Comparison of ENCODE assay signal across 2 cellular contexts in the genomic region with DNA sequence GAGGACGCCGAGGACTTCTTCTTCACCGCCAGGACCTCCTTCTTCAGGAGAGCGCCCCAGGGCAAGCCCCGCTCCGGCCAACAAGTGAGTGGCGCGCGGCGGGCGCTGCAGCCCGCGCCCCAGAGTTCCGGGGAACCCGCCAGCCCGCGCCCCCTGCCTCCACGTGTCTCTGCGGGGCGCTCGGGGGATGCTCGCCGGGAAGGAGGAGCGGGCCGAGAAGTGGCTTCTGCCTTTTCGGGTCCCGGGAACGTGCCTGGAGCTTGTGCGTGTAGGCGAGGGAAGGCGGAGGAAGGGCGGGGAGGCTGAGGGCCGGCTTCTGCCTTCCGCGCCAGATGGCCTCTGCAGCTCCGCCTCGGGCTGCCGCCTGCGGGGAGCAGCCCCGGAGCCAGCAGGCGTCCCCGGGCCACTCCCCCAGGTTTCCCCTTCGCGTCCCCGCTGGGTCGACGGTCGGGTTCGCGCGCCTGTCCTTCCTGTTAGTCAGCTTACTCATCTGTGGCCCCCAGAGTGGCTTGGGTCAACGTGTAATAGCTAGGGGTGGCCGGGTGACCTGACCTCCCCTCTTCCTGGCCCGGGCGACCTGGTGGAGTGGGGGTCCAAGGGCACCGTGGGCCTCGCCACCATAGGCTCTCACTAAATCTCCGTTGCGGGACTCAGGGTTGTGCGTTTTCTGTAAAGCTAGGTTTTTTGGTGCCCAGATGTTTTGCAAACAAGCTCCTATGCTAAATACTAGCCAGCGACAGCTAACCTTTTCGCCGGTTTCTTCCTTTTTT.
TF ChIP-seq lines count a peak whose summit lies in the region.

No MANE protein-coding gene starts in this region.

TF ChIP-seq in HEK293, 187 proteins besides CTCF, POLR2A, EP300 and RAD21 (continued from another document and continues in another):
- TF ChIP-seq, protein P1, sequence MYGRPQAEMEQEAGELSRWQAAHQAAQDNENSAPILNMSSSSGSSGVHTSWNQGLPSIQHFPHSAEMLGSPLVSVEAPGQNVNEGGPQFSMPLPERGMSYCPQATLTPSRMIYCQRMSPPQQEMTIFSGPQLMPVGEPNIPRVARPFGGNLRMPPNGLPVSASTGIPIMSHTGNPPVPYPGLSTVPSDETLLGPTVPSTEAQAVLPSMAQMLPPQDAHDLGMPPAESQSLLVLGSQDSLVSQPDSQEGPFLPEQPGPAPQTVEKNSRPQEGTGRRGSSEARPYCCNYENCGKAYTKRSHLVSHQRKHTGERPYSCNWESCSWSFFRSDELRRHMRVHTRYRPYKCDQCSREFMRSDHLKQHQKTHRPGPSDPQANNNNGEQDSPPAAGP (tag by site-specific recombination; IDR thresholded peaks at IDR 0.05), result peak; percentile 45
- TF ChIP-seq ZIC2 (tag by site-specific recombination; IDR thresholded peaks at IDR 0.05), result peak; percentile 94
- peak; percentile 79; the same call in 1 of the 2 replicates for TF ChIP-seq SP7 (tag by site-specific recombination; IDR thresholded peaks at IDR 0.05)
- TF ChIP-seq, protein P2, sequence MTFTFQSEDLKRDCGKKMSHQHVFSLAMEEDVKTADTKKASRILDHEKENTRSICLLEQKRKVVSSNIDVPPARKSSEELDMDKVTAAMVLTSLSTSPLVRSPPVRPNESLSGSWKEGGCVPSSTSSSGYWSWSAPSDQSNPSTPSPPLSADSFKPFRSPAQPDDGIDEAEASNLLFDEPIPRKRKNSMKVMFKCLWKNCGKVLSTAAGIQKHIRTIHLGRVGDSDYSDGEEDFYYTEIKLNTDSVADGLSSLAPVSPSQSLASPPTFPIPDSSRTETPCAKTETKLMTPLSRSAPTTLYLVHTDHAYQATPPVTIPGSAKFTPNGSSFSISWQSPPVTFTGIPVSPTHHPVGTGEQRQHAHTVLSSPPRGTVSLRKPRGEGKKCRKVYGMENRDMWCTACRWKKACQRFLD (tag by site-specific recombination; IDR thresholded peaks at IDR 0.05), result no peak
- peak; percentile 34; the same call in 1 of the 2 replicates for TF ChIP-seq KLF10 (tag by site-specific recombination; IDR thresholded peaks at IDR 0.05)
- peak; percentile 74 for TF ChIP-seq SP2 (tag by site-specific recombination; IDR thresholded peaks at IDR 0.05)
- peak; percentile 86 for TF ChIP-seq ZEB2 (tag by site-specific recombination; IDR thresholded peaks at IDR 0.05)
- TF ChIP-seq ZXDB (tag by site-specific recombination; IDR thresholded peaks at IDR 0.05), result peak; percentile 50
- peak; percentile 59; the same call in 1 of the 2 replicates for TF ChIP-seq ZNF423 (tag by site-specific recombination; IDR thresholded peaks at IDR 0.05)
- 0 out of 2 replicates have a peak, but pooled peaks have one; percentile 26 for TF ChIP-seq ZNF2 (tag by site-specific recombination; IDR thresholded peaks at IDR 0.05)
- TF ChIP-seq, protein P3, sequence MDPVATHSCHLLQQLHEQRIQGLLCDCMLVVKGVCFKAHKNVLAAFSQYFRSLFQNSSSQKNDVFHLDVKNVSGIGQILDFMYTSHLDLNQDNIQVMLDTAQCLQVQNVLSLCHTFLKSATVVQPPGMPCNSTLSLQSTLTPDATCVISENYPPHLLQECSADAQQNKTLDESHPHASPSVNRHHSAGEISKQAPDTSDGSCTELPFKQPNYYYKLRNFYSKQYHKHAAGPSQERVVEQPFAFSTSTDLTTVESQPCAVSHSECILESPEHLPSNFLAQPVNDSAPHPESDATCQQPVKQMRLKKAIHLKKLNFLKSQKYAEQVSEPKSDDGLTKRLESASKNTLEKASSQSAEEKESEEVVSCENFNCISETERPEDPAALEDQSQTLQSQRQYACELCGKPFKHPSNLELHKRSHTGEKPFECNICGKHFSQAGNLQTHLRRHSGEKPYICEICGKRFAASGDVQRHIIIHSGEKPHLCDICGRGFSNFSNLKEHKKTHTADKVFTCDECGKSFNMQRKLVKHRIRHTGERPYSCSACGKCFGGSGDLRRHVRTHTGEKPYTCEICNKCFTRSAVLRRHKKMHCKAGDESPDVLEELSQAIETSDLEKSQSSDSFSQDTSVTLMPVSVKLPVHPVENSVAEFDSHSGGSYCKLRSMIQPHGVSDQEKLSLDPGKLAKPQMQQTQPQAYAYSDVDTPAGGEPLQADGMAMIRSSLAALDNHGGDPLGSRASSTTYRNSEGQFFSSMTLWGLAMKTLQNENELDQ (tag by site-specific recombination; IDR thresholded peaks at IDR 0.05; ENCODE audit: low read depth), result no peak
- no peak for TF ChIP-seq OVOL3 (tag by site-specific recombination; IDR thresholded peaks at IDR 0.05)
- peak; percentile 90 for TF ChIP-seq EGR2 (tag by site-specific recombination; IDR thresholded peaks at IDR 0.05; ENCODE audit: low read depth)
- TF ChIP-seq ZBTB8A (tag by site-specific recombination; IDR thresholded peaks at IDR 0.05), result peak; percentile 97
- TF ChIP-seq, protein P4, sequence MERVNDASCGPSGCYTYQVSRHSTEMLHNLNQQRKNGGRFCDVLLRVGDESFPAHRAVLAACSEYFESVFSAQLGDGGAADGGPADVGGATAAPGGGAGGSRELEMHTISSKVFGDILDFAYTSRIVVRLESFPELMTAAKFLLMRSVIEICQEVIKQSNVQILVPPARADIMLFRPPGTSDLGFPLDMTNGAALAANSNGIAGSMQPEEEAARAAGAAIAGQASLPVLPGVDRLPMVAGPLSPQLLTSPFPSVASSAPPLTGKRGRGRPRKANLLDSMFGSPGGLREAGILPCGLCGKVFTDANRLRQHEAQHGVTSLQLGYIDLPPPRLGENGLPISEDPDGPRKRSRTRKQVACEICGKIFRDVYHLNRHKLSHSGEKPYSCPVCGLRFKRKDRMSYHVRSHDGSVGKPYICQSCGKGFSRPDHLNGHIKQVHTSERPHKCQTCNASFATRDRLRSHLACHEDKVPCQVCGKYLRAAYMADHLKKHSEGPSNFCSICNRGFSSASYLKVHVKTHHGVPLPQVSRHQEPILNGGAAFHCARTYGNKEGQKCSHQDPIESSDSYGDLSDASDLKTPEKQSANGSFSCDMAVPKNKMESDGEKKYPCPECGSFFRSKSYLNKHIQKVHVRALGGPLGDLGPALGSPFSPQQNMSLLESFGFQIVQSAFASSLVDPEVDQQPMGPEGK (tag by site-specific recombination; IDR thresholded peaks at IDR 0.05), result peak; percentile 83
- TF ChIP-seq OSR2 (tag by site-specific recombination; IDR thresholded peaks at IDR 0.05), result peak; percentile 28; the same call in 1 of the 2 replicates
- TF ChIP-seq ZNF335 (tag by site-specific recombination; conservative IDR thresholded peaks at IDR 0.05), result peak; percentile 92
- TF ChIP-seq ZSCAN30 (tag by site-specific recombination; IDR thresholded peaks at IDR 0.05), result peak; percentile 63
- peak; percentile 51 for TF ChIP-seq GLIS1 (tag by site-specific recombination; IDR thresholded peaks at IDR 0.05)
- TF ChIP-seq ZNF785 (tag by site-specific recombination; IDR thresholded peaks at IDR 0.05), result no peak
- no peak for TF ChIP-seq ZNF777 (tag by site-specific recombination; IDR thresholded peaks at IDR 0.05; ENCODE audit: borderline replicate concordance)
- TF ChIP-seq ZNF394 (tag by site-specific recombination; IDR thresholded peaks at IDR 0.05; ENCODE audit: borderline replicate concordance), result peak; percentile 18; the same call in 1 of the 2 replicates
- TF ChIP-seq SP3 (tag by site-specific recombination; IDR thresholded peaks at IDR 0.05), result peak; percentile 66

TF ChIP-seq in HepG2, 621 proteins besides CTCF, POLR2A, EP300 and RAD21 (continued from another document and continues in another):
- TF ChIP-seq ZFX (CRISPR knock-in tag; IDR thresholded peaks at IDR 0.05; ENCODE audit: low read depth) (peak; percentile 66; the same call in 1 of the 2 replicates), IKZF1 (IDR thresholded peaks at IDR 0.05) (no peak), SNAI1 (CRISPR knock-in tag; IDR thresholded peaks at IDR 0.05; ENCODE audit: borderline replicate concordance) (0 out of 2 replicates have a peak, but pooled peaks have one; percentile 52), SIN3A (IDR thresholded peaks at IDR 0.05; ENCODE audit: borderline replicate concordance, low read depth, low read length) (peak; percentile 35; the same call in 1 of the 2 replicates), HNF4G (IDR thresholded peaks at IDR 0.05; ENCODE audit: borderline replicate concordance, low read depth, low read length) (no peak), HNF4G (CRISPR knock-in tag; IDR thresholded peaks at IDR 0.05; ENCODE audit: borderline replicate concordance, low read depth) (no peak; the same call in 1 of the 2 replicates), KDM5A (IDR thresholded peaks at IDR 0.05; ENCODE audit: borderline replicate concordance, low read length) (no peak), LCORL (IDR thresholded peaks at IDR 0.05) (no peak), LCORL (CRISPR knock-in tag; IDR thresholded peaks at IDR 0.05) (0 out of 2 replicates have a peak, but pooled peaks have one; percentile 26), ZFP36L1 (CRISPR knock-in tag; IDR thresholded peaks at IDR 0.05) (no peak), RELA (CRISPR knock-in tag; IDR thresholded peaks at IDR 0.05) (no peak), NR2F2 (IDR thresholded peaks at IDR 0.05; ENCODE audit: borderline replicate concordance, low read depth) (peak; percentile 38; the same call in 1 of the 2 replicates), KDM5B (CRISPR knock-in tag; IDR thresholded peaks at IDR 0.05; ENCODE audit: borderline replicate concordance) (peak; percentile 55; the same call in 1 of the 2 replicates), GATAD2A (CRISPR knock-in tag; IDR thresholded peaks at IDR 0.05) (no peak), TSC22D2 (CRISPR knock-in tag; IDR thresholded peaks at IDR 0.05; ENCODE audit: borderline replicate concordance) (peak; percentile 53; the same call in 1 of the 2 replicates), NCOA5 (CRISPR knock-in tag; IDR thresholded peaks at IDR 0.05) (no peak), GATA4 (IDR thresholded peaks at IDR 0.05; ENCODE audit: borderline replicate concordance, low read depth) (no peak), ADNP (CRISPR knock-in tag; IDR thresholded peaks at IDR 0.05) (no peak), PRMT3 (CRISPR knock-in tag; IDR thresholded peaks at IDR 0.05; ENCODE audit: borderline replicate concordance, low read depth) (0 out of 2 replicates have a peak, but pooled peaks have one; percentile 42)
- TF ChIP-seq, protein P5, sequence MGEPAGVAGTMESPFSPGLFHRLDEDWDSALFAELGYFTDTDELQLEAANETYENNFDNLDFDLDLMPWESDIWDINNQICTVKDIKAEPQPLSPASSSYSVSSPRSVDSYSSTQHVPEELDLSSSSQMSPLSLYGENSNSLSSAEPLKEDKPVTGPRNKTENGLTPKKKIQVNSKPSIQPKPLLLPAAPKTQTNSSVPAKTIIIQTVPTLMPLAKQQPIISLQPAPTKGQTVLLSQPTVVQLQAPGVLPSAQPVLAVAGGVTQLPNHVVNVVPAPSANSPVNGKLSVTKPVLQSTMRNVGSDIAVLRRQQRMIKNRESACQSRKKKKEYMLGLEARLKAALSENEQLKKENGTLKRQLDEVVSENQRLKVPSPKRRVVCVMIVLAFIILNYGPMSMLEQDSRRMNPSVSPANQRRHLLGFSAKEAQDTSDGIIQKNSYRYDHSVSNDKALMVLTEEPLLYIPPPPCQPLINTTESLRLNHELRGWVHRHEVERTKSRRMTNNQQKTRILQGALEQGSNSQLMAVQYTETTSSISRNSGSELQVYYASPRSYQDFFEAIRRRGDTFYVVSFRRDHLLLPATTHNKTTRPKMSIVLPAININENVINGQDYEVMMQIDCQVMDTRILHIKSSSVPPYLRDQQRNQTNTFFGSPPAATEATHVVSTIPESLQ (CRISPR knock-in tag; conservative IDR thresholded peaks at IDR 0.05), result no peak
- TF ChIP-seq, protein P6, sequence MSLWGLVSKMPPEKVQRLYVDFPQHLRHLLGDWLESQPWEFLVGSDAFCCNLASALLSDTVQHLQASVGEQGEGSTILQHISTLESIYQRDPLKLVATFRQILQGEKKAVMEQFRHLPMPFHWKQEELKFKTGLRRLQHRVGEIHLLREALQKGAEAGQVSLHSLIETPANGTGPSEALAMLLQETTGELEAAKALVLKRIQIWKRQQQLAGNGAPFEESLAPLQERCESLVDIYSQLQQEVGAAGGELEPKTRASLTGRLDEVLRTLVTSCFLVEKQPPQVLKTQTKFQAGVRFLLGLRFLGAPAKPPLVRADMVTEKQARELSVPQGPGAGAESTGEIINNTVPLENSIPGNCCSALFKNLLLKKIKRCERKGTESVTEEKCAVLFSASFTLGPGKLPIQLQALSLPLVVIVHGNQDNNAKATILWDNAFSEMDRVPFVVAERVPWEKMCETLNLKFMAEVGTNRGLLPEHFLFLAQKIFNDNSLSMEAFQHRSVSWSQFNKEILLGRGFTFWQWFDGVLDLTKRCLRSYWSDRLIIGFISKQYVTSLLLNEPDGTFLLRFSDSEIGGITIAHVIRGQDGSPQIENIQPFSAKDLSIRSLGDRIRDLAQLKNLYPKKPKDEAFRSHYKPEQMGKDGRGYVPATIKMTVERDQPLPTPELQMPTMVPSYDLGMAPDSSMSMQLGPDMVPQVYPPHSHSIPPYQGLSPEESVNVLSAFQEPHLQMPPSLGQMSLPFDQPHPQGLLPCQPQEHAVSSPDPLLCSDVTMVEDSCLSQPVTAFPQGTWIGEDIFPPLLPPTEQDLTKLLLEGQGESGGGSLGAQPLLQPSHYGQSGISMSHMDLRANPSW (CRISPR knock-in tag; IDR thresholded peaks at IDR 0.05; ENCODE audit: borderline replicate concordance), result 0 out of 2 replicates have a peak, but pooled peaks have one; percentile 21
- TF ChIP-seq, protein P7, sequence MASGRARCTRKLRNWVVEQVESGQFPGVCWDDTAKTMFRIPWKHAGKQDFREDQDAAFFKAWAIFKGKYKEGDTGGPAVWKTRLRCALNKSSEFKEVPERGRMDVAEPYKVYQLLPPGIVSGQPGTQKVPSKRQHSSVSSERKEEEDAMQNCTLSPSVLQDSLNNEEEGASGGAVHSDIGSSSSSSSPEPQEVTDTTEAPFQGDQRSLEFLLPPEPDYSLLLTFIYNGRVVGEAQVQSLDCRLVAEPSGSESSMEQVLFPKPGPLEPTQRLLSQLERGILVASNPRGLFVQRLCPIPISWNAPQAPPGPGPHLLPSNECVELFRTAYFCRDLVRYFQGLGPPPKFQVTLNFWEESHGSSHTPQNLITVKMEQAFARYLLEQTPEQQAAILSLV (CRISPR knock-in tag; IDR thresholded peaks at IDR 0.05; ENCODE audit: borderline replicate concordance), result no peak
- TF ChIP-seq, protein P3 (CRISPR knock-in tag; IDR thresholded peaks at IDR 0.05; ENCODE audit: borderline replicate concordance), result no peak
